In genomic region chr21:42219606-42220137, GRCh38 we compare ENCODE assay signal across 8 cellular contexts. TPM values are rescaled to one million over a fixed set of nuclear protein-coding genes. Genes with fewer than 3 reads are reported as not detected.
DNase-seq lines count a peak whose midpoint lies in the region.

No MANE protein-coding gene starts in this region.

- no peaks in the 10 kb centered on the region for H3K36me3 ChIP-seq in adipocyte (ENCODE audit: control insufficient read depth, insufficient read depth, low read length, severe bottlenecking)
- no peaks in the 10 kb centered on the region for H3K36me3 ChIP-seq in iPS DF 6.9 (ENCODE audit: control insufficient read depth, insufficient read depth, low read length)
- H3K36me3 ChIP-seq in skeletal muscle tissue (ENCODE audit: control insufficient read depth in 3 of 3, insufficient read depth in 3 of 3, low read length in 3 of 3) = peaks cover 7 to 26% (median 9%) of the 10 kb centered on the region in 3 donors

- H3K9me3 ChIP-seq in adipocyte (ENCODE audit: control insufficient read depth, low read length) (peaks cover 9% of the 10 kb centered on the region), iPS DF 6.9 (ENCODE audit: control insufficient read depth, insufficient read depth, low read length) (no peaks in the 10 kb centered on the region), skeletal muscle tissue (ENCODE audit: control insufficient read depth in 3 of 3, low read length in 3 of 3) (no peaks in the 10 kb centered on the region)

- no CpG with 5 or more reads among the region's 41 CpGs for WGBS in iPS DF 6.9 (ENCODE audit: insufficient coverage, insufficient read length)

- H3K9ac ChIP-seq in adipocyte (ENCODE audit: low read length) (peak overlapping the region; percentile 46), skeletal muscle tissue (ENCODE audit: low read depth in 1 of 3, low read length in 3 of 3) (peak overlapping the region; percentile 92 to 98 (median 96))

- H3K27ac ChIP-seq in iPS DF 6.9 (ENCODE audit: low read length) (no peak overlapping the region), skeletal muscle tissue (ENCODE audit: low read depth, low read length) (peak overlapping the region; percentile 98)

- H3K4me3 ChIP-seq in adipocyte (ENCODE audit: low read length) (peak overlapping the region; percentile 70), iPS DF 6.9 (ENCODE audit: low read length) (peak overlapping the region; percentile 55; the same call in 1 of the 2 replicates), skeletal muscle tissue (ENCODE audit: low read length in 3 of 3) (peak overlapping the region; percentile 75 to 90 (median 79))

- peaks cover 63% of the 10 kb centered on the region for H3K27me3 ChIP-seq in adipocyte (replicated peaks; ENCODE audit: control insufficient read depth, insufficient read depth, low read length)
- peaks cover 5% of the 10 kb centered on the region; the same call in 1 of the 2 replicates for H3K27me3 ChIP-seq in iPS DF 6.9 (ENCODE audit: control insufficient read depth, insufficient read depth, low read length)
- no peaks in the 10 kb centered on the region for H3K27me3 ChIP-seq in skeletal muscle tissue (ENCODE audit: control insufficient read depth in 3 of 3, insufficient read depth in 3 of 3, low read length in 3 of 3)

- H3K4me1 ChIP-seq in adipocyte (ENCODE audit: control insufficient read depth, insufficient read depth, low read length) (peaks cover 10% of the 10 kb centered on the region), iPS DF 6.9 (ENCODE audit: control insufficient read depth, insufficient read depth, low read length) (0 out of 2 replicates have a peak, but pooled peaks cover 2% of the 10 kb centered on the region), skeletal muscle tissue (ENCODE audit: control insufficient read depth in 3 of 3, insufficient read depth in 3 of 3, low read length in 3 of 3) (peaks cover 32 to 38% (median 37%) of the 10 kb centered on the region in 3 donors)

- DNase-seq in NCI-H146 (lab: John Stamatoyannopoulos, UW) (peak; percentile 40), NCI-H146 treated with DMSO at 0.1 percent for 48 hours (lab: John Stamatoyannopoulos, UW; ENCODE audit: unreplicated experiment) (no peak), KG1 (lab: John Stamatoyannopoulos, UW) (peak; percentile 25), adipocyte (ENCODE audit: low read depth) (no peak), iPS DF 6.9 (ENCODE audit: low read depth, low spot score) (no peak), NCI-H2029 treated with DMSO at 0.1 percent for 48 hours (lab: John Stamatoyannopoulos, UW) (no peak), HUDEP-2 (lab: John Stamatoyannopoulos, UW; ENCODE audit: unreplicated experiment in 76 of 76) (no peak)

RNA-seq across cellular contexts. Expression of gene ABCG1, which starts 0.7 kb away (rescaled TPM):
- 20.4 TPM for total RNA-seq in skeletal muscle tissue

Comparison
In these comparisons a context has a peak if more than half of its experiments do, and no peak if none do; other contexts are left out.
1. DNase-seq: peak in NCI-H146 (single experiment) and KG1 (single experiment); none in NCI-H146 treated with DMSO at 0.1 percent for 48 hours (single experiment), adipocyte (single experiment), iPS DF 6.9 (single experiment), NCI-H2029 treated with DMSO at 0.1 percent for 48 hours (single experiment) and HUDEP-2 (0 of 76).
2. Peak in every context shown above with its lines, with median percentiles within 50 percentile points of each other: H3K4me3 ChIP-seq.